ENCODE assay signal across 16 cellular contexts in the genomic region with DNA sequence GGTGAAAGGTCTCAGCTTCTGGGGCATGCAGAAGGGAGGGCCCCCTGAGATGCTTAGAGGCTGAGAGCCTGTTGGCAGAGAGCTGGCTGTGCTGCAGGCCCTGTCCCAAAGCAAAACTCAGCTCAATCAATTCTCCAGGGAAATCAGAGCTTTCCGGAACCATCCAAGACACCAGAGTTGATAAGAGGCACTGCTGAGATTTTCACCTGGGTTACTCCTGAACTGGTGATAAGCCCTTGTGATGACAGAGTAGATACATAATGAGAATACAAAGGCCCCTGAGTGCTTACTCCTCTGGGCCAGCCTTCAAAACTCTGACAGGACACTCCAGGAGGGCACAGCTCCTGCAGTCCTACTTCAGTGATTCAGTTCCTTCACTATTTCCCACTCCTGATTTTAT.
DNase-seq lines count a peak whose midpoint lies in the region; ATAC-seq, FAIRE-seq and TF ChIP-seq lines count a peak whose summit lies in the region.
"Had no signal": no experiment of that assay in that cellular context is flagged by ENCODE, and none has a peak within 500 bp of the region (broad histone marks: within the 10 kb centered on the region; RNA-seq: fewer than 3 reads in every experiment).

No MANE protein-coding gene starts in this region.

- H2BK5ac ChIP-seq in neuronal stem cell (ENCODE audit: low read length), result no peak overlapping the region

- H3K4me2 ChIP-seq in A549 (no peak overlapping the region), neuronal stem cell (ENCODE audit: insufficient read depth, low read length, poor library complexity, severe bottlenecking) (no peak overlapping the region)
- H3K4me2 ChIP-seq: GM23338 had no signal

- intact Hi-C loops in activated CD4-positive, alpha-beta memory T cell treated with anti-CD3 and anti-CD28 coated beads for 36 hours (cut with micrococcal nuclease), result loop anchor here (5.0 kb wide), 1 partner anchor 88 kb away; no protein-coding TSS in a partner anchor

- H3K4me3 Mint-ChIP-seq in endodermal cell, result no peak overlapping the region
- no peak overlapping the region for H3K4me3 Mint-ChIP-seq in activated CD4-positive, alpha-beta memory T cell treated with anti-CD3 and anti-CD28 coated beads for 36 hours
- H3K4me3 Mint-ChIP-seq: GM23338 had no signal

- peaks cover 3% of the 10 kb centered on the region; the same call in 1 of the 2 replicates for H3K36me3 ChIP-seq in KOPT-K1 (ENCODE audit: insufficient read depth, low read length)
- no peaks in the 10 kb centered on the region for H3K36me3 ChIP-seq in endodermal cell (ENCODE audit: control insufficient read depth, insufficient read depth, low read length)
- H3K36me3 ChIP-seq in neuronal stem cell (replicated peaks in 1 of 2; ENCODE audit: control insufficient read depth in 2 of 2, insufficient read depth in 2 of 2, low read length in 2 of 2), result no peaks in the 10 kb centered on the region
- H3K36me3 ChIP-seq: MG63 had no signal

- H3K36me3 Mint-ChIP-seq in endodermal cell (ENCODE audit: low read depth), result no peaks in the 10 kb centered on the region
- H3K36me3 Mint-ChIP-seq in activated CD4-positive, alpha-beta memory T cell treated with anti-CD3 and anti-CD28 coated beads for 36 hours, result no peaks in the 10 kb centered on the region

- H3K14ac ChIP-seq in neuronal stem cell (ENCODE audit: low read length), result no peak overlapping the region

- no peak overlapping the region for H3K4me3 ChIP-seq in A549
- H3K4me3 ChIP-seq in endodermal cell (ENCODE audit: low read length), result peak overlapping the region; percentile 20
- no peak overlapping the region for H3K4me3 ChIP-seq in neuronal stem cell (ENCODE audit: low read length in 2 of 2)
- H3K4me3 ChIP-seq: GM23338, MG63 had no signal

- no peak overlapping the region for H4K91ac ChIP-seq in neuronal stem cell (ENCODE audit: low read depth, low read length, poor library complexity)

- H3K9ac ChIP-seq in endodermal cell (ENCODE audit: extremely low read depth, low read length, poor library complexity, severe bottlenecking), result no peak overlapping the region
- H3K9ac ChIP-seq in neuronal stem cell (ENCODE audit: low read depth, low read length, poor library complexity), result no peak overlapping the region

- 92% methylated on average over 1 of the region's 1 CpG for WGBS in A549 (ENCODE audit: missing lambda C conversion rate)
- 40 to 50% methylated on average over 1 of the region's 1 CpG for WGBS in endodermal cell (ENCODE audit: insufficient coverage in 1 of 2, insufficient read length in 1 of 2), 2 experiments
- WGBS in neuronal stem cell (ENCODE audit: extremely low coverage in 2 of 2, insufficient read length in 2 of 2, insufficient replicate concordance in 1 of 2), 2 donors, result no CpG with 5 or more reads among the region's 1 CpG

- no peak overlapping the region for H2BK15ac ChIP-seq in neuronal stem cell (ENCODE audit: low read length)

- H4K8ac ChIP-seq in neuronal stem cell (ENCODE audit: low read depth, low read length), result no peak overlapping the region

- no peak for TF ChIP-seq EP300 in A549 (IDR thresholded peaks at IDR 0.05)

- TF ChIP-seq CTCF in A549 (IDR thresholded peaks at IDR 0.05) (no peak), endodermal cell (conservative IDR thresholded peaks at IDR 0.05) (no peak)

- H3K79me1 ChIP-seq in neuronal stem cell (ENCODE audit: low read depth, low read length), result no peaks in the 10 kb centered on the region

- no peaks in the 10 kb centered on the region for H3K27me3 ChIP-seq in endodermal cell (ENCODE audit: control insufficient read depth, insufficient read depth, low read length, poor library complexity, severe bottlenecking)
- H3K27me3 ChIP-seq in neuronal stem cell (ENCODE audit: control insufficient read depth in 3 of 3, insufficient read depth in 3 of 3, low read depth in 1 of 3, low read length in 3 of 3), result no peaks in the 10 kb centered on the region
- H3K27me3 ChIP-seq: MG63 had no signal

- POLR2A ChIA-PET in A549 (lab: Yijun Ruan, JAX), result interaction anchor here (2.9 kb wide), 1 partner anchor 189 kb away, joined by 29 read pairs; the partner anchor contains the start of genes MPHOSPH9 and MTRFR
- POLR2A ChIA-PET in activated CD4-positive, alpha-beta memory T cell treated with anti-CD3 and anti-CD28 coated beads for 36 hours (lab: Charles Lee), result interaction anchor here (1.0 to 2.1 kb wide), 4 partner anchors 31 to 189 kb away, joined by 4 to 7 read pairs (median 5); partner anchors contain the start of genes MPHOSPH9, MTRFR and PITPNM2

- TF ChIP-seq RAD21 in A549 (conservative IDR thresholded peaks at IDR 0.05 in 1 of 2, IDR thresholded peaks at IDR 0.05 in 1 of 2), result no peak

- CTCF ChIA-PET in A549 (lab: Yijun Ruan, JAX), result interaction anchor here (0.8 to 6.7 kb wide), 40 partner anchors 10 to 538 kb away, joined by 3 to 104 read pairs (median 9); partner anchors contain the start of genes MPHOSPH9, MTRFR and PITPNM2
- CTCF ChIA-PET in activated CD4-positive, alpha-beta memory T cell treated with anti-CD3 and anti-CD28 coated beads for 36 hours (lab: Charles Lee), result interaction anchor here (0.6 to 4.2 kb wide), 17 partner anchors 9 to 383 kb away, joined by 3 to 70 read pairs (median 4); partner anchors contain the start of genes MPHOSPH9, MTRFR and PITPNM2

- no peak overlapping the region for H3K18ac ChIP-seq in neuronal stem cell (ENCODE audit: low read length)

- DNase-seq in A549 (ENCODE audit: low read depth in 1 of 2, low spot score in 1 of 2) (no peak), endodermal cell (no peak), neuronal stem cell (ENCODE audit: low spot score) (no peak), cortex of kidney (lab: John Stamatoyannopoulos, UW) (no peak), T1000 (lab: John Stamatoyannopoulos, UW) (no peak)
- no peak for DNase-seq in activated effector memory CD4-positive, alpha-beta T cell treated with anti-CD3 and anti-CD28 coated beads, Interleukin-2, amount 50 U/mL, for 16 hours
- DNase-seq in activated CD4-positive, alpha-beta memory T cell treated with anti-CD3 and anti-CD28 coated beads for 36 hours, result no peak
- DNase-seq: DMS 273 treated with DMSO at 0.1 percent for 48 hours; head of caudate nucleus; MG63; NCI-H748 treated with DMSO at 0.1 percent for 48 hours; stimulated activated CD4-positive, alpha-beta T cell treated with anti-CD3 and anti-CD28 coated beads, Interleukin-12 subunit alpha, Interleukin-12 subunit beta, amount 100 ng/mL, for 4 hours; SW 1271 had no signal

- peaks cover 24% of the 10 kb centered on the region for H3K4me1 ChIP-seq in A549
- peaks cover 29% of the 10 kb centered on the region for H3K4me1 ChIP-seq in endodermal cell (ENCODE audit: control insufficient read depth, insufficient read depth, low read length)
- H3K4me1 ChIP-seq in neuronal stem cell (ENCODE audit: control insufficient read depth in 2 of 2, insufficient read depth in 1 of 2, low read depth in 1 of 2, low read length in 2 of 2), result peaks cover 2 to 7% of the 10 kb centered on the region in 2 donors

- H2BK120ac ChIP-seq in neuronal stem cell (ENCODE audit: low read depth, low read length), result no peak overlapping the region

- H3K4ac ChIP-seq in neuronal stem cell (ENCODE audit: low read length), result no peak overlapping the region

- H3K9me3 Mint-ChIP-seq in endodermal cell, result no peaks in the 10 kb centered on the region
- H3K9me3 Mint-ChIP-seq in activated CD4-positive, alpha-beta memory T cell treated with anti-CD3 and anti-CD28 coated beads for 36 hours, result no peaks in the 10 kb centered on the region
- H3K9me3 Mint-ChIP-seq: GM23338 had no signal

- no peaks in the 10 kb centered on the region for H3K27me3 Mint-ChIP-seq in endodermal cell (ENCODE audit: insufficient read depth)
- no peaks in the 10 kb centered on the region for H3K27me3 Mint-ChIP-seq in activated CD4-positive, alpha-beta memory T cell treated with anti-CD3 and anti-CD28 coated beads for 36 hours

- no peak for TF ChIP-seq POLR2A in A549 (IDR thresholded peaks at IDR 0.05; ENCODE audit: low read length)

- no peak for ATAC-seq in A549

- no peak overlapping the region for H2BK12ac ChIP-seq in neuronal stem cell (ENCODE audit: low read length)

- FAIRE-seq in A549 (lab: Jason Lieb, UNC), result no peak

- H3K9me3 ChIP-seq in A549 (no peaks in the 10 kb centered on the region), KOPT-K1 (ENCODE audit: insufficient read depth, low read length, poor library complexity, severe bottlenecking) (no peaks in the 10 kb centered on the region), endodermal cell (ENCODE audit: control insufficient read depth, low read length) (no peaks in the 10 kb centered on the region), neuronal stem cell (replicated peaks in 1 of 2; ENCODE audit: control insufficient read depth in 2 of 2, insufficient read depth in 1 of 2, low read depth in 1 of 2, low read length in 2 of 2) (no peaks in the 10 kb centered on the region)
- H3K9me3 ChIP-seq: MG63 had no signal

- H3K27ac ChIP-seq in A549 (peak overlapping the region; percentile 41 to 79; a peak in 5 of 6 replicates), KOPT-K1 (ENCODE audit: low read depth, low read length, poor library complexity, severe bottlenecking) (peak overlapping the region; percentile 78), endodermal cell (ENCODE audit: low read depth, low read length) (no peak overlapping the region), neuronal stem cell (replicated peaks; ENCODE audit: low read length) (no peak overlapping the region)
- H3K27ac ChIP-seq: epithelial cell of prostate had no signal

- no peak overlapping the region for H2AFZ ChIP-seq in neuronal stem cell (ENCODE audit: low read length)
- H2AFZ ChIP-seq: GM23338 had no signal

- peak overlapping the region; percentile 9 for H3K27ac Mint-ChIP-seq in endodermal cell
- H3K27ac Mint-ChIP-seq in activated CD4-positive, alpha-beta memory T cell treated with anti-CD3 and anti-CD28 coated beads for 36 hours, result no peak overlapping the region
- H3K27ac Mint-ChIP-seq: GM23338 had no signal

- peaks cover 37% of the 10 kb centered on the region for H3K4me1 Mint-ChIP-seq in endodermal cell
- peaks cover 21% of the 10 kb centered on the region for H3K4me1 Mint-ChIP-seq in activated CD4-positive, alpha-beta memory T cell treated with anti-CD3 and anti-CD28 coated beads for 36 hours (ENCODE audit: low read depth)
- H3K4me1 Mint-ChIP-seq: GM23338 had no signal

- peak overlapping the region; percentile 47 for H2AK5ac ChIP-seq in neuronal stem cell (ENCODE audit: low read depth, low read length)

- H3K23ac ChIP-seq in neuronal stem cell (ENCODE audit: low read depth, low read length, poor library complexity), result no peak overlapping the region

TF ChIP-seq in A549, 52 proteins besides CTCF, POLR2A, EP300 and RAD21 (continues in another document):
- TF ChIP-seq KDM1A (IDR thresholded peaks at IDR 0.05; ENCODE audit: low read depth), result no peak
- TF ChIP-seq HEYL (CRISPR knock-in tag; IDR thresholded peaks at IDR 0.05), result no peak
- no peak for TF ChIP-seq MAX (IDR thresholded peaks at IDR 0.05)
- no peak for TF ChIP-seq KDM5A (IDR thresholded peaks at IDR 0.05)
- TF ChIP-seq TFCP2L1 (CRISPR knock-in tag; IDR thresholded peaks at IDR 0.05), result no peak
- TF ChIP-seq FOXS1 (CRISPR knock-in tag; IDR thresholded peaks at IDR 0.05), result no peak
- no peak for TF ChIP-seq MAZ (IDR thresholded peaks at IDR 0.05; ENCODE audit: borderline replicate concordance, low read depth, low read length)

Comparison
In these comparisons a context has a peak if more than half of its experiments do, and no peak if none do; other contexts are left out.
1. H3K27ac ChIP-seq: peak in A549 (2 of 2) and KOPT-K1 (single experiment); none in endodermal cell (single experiment) and neuronal stem cell (single experiment).